9 cellular contexts compared by ENCODE assay signal in the genomic region with DNA sequence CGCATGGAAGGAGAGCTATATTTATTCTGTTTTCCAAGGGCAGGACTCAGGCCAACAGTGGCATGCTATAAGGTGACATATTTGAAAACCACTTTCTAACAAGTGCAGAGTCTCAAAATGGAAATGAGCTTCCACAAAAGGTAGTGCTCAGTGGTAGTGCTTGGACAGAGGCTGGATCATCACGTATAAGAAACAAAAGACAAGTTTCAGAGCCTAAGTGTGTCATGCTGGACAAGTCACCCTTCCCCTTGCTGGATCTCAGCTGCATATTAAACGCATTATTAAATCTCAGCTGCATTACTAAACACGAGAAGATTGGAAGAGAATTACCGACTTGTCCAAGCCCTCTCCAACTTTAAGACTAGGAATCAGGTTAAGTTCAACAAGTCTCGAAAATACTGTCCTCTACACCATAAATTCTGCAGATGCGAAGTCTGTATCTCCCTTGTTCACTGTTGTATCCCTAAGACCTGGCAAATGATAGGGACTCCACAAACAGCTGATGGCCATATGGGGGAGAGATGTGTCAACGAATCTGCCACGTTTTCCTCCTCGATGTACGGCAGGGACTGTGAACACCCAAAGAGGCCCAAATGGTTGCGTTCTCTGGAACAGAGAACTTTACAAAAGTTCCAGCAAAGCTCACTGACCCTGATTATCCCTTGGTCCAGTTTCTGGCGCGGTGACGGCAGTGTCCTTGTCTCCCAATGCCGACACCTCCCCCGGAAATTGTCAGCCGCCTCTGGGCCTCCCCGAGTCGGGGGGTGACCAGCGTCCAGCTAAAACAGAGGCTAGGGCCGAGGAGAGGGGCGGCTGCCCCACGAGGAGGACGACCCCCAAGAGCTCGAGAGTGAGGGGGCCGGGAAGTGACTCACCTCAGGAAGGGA. TPM values are rescaled to one million over a fixed set of nuclear protein-coding genes. Genes with fewer than 3 reads are reported as not detected.
A peak's percentile ranks its signal among the peaks of the same experiment; 100 is the strongest.
DNase-seq lines count a peak whose midpoint lies in the region; ATAC-seq, FAIRE-seq and TF ChIP-seq lines count a peak whose summit lies in the region.
"Had no signal": no experiment of that assay in that cellular context is flagged by ENCODE, and none has a peak within 500 bp of the region (broad histone marks: within the 10 kb centered on the region; RNA-seq: fewer than 3 reads in every experiment).

No MANE protein-coding gene starts in this region.

- H3K27ac Mint-ChIP-seq in T-helper 17 cell = no peak overlapping the region

- no peak for FAIRE-seq in GM19239 (lab: Jason Lieb, UNC)
- FAIRE-seq: endometrium had no signal

- H3K36me3 ChIP-seq in left ventricle myocardium inferior = no peaks in the 10 kb centered on the region

- intact Hi-C loops in left ventricle myocardium inferior (cut with micrococcal nuclease) = no loop called here

- peaks cover 53% of the 10 kb centered on the region for H3K4me1 ChIP-seq in left ventricle myocardium inferior

- TF ChIP-seq CTCF in left ventricle myocardium inferior (IDR thresholded peaks at IDR 0.05; ENCODE audit: borderline replicate concordance) = no peak

- H3K4me3 ChIP-seq in left ventricle myocardium inferior (peak overlapping the region; percentile 91), skeletal muscle cell (ENCODE audit: low read depth, low read length) (peak overlapping the region; percentile 100)

- peak; percentile 25 for ATAC-seq in HG02973 (IDR thresholded peaks at IDR 0.05; ENCODE audit: unreplicated experiment)
- peak; percentile 44 for ATAC-seq in T-helper 17 cell

- H3K9me3 ChIP-seq in T-helper 17 cell (ENCODE audit: control insufficient read depth, low read length, poor library complexity, severe bottlenecking) = no peaks in the 10 kb centered on the region
- no peaks in the 10 kb centered on the region for H3K9me3 ChIP-seq in left ventricle myocardium inferior (replicated peaks)

- no peak overlapping the region for H3K4me3 Mint-ChIP-seq in T-helper 17 cell

- H3K27me3 ChIP-seq in left ventricle myocardium inferior (ENCODE audit: low read depth) = no peaks in the 10 kb centered on the region

- peak overlapping the region; percentile 93 for H3K27ac ChIP-seq in left ventricle myocardium inferior (replicated peaks)

- peaks cover 3% of the 10 kb centered on the region for H3K4me1 Mint-ChIP-seq in T-helper 17 cell

- DNase-seq in activated gamma-delta T cell treated with Interleukin-2 at 50 U/mL for 16 hours = peak; percentile 8
- no peak for DNase-seq in activated gamma-delta T cell (lab: John Stamatoyannopoulos, UW)
- DNase-seq in T-helper 17 cell = no peak
- peak; percentile 20 for DNase-seq in left ventricle myocardium inferior
- no peak for DNase-seq in skeletal muscle cell (ENCODE audit: low read depth)
- no peak for DNase-seq in GM19239 (ENCODE audit: insufficient read length, low spot score)
- no peak for DNase-seq in activated naive CD4-positive, alpha-beta T cell (lab: John Stamatoyannopoulos, UW)

- H3K27me3 Mint-ChIP-seq in T-helper 17 cell = no peaks in the 10 kb centered on the region

- H3K36me3 Mint-ChIP-seq in T-helper 17 cell (ENCODE audit: low read depth) = peaks cover 3% of the 10 kb centered on the region

RNA-seq across cellular contexts. Expression of a gene that starts 0.6 kb away (rescaled TPM):
- total RNA-seq in T-helper 17 cell = 10 to 100 TPM; 20.6 to 21.4 TPM
- total RNA-seq in left ventricle myocardium inferior = 17.2 TPM

RNA-seq across cellular contexts. Expression of a gene that starts 32.3 kb away (rescaled TPM):
- not detected for total RNA-seq in T-helper 17 cell
- 0.69 TPM for total RNA-seq in left ventricle myocardium inferior

Comparison
In these comparisons a context has a peak if more than half of its experiments do, and no peak if none do; other contexts are left out.
1. DNase-seq: peak in activated gamma-delta T cell treated with Interleukin-2 at 50 U/mL for 16 hours (single experiment) and left ventricle myocardium inferior (single experiment); none in activated gamma-delta T cell (single experiment), T-helper 17 cell (0 of 3), skeletal muscle cell (single experiment), GM19239 (single experiment) and activated naive CD4-positive, alpha-beta T cell (0 of 4).